26 cellular contexts compared by ENCODE assay signal in genomic region chr3:105232536-105232935, GRCh38.
DNase-seq lines count a peak whose midpoint lies in the region; ATAC-seq and TF ChIP-seq lines count a peak whose summit lies in the region.
"Had no signal": no experiment of that assay in that cellular context is flagged by ENCODE, and none has a peak within 500 bp of the region (broad histone marks: within the 10 kb centered on the region; RNA-seq: fewer than 3 reads in every experiment).

No MANE protein-coding gene starts in this region.

- H3K9me3 Mint-ChIP-seq in MCF 10A (ENCODE audit: unreplicated experiment), result no peaks in the 10 kb centered on the region
- H3K9me3 Mint-ChIP-seq in activated T-helper 1 cell treated with anti-CD3 and anti-CD28 coated beads, Interleukin-12 subunit alpha, Interleukin-12 subunit beta, Interleukin-2, Interleukin-4 antibody, amounts not matched to agents 30 ng/mL and 10 ng/mL and 1 ng/mL, durations not matched to agents 14 hours and 24 hours and 36 hours, result no peaks in the 10 kb centered on the region
- H3K9me3 Mint-ChIP-seq in activated CD4-positive, alpha-beta T cell treated with anti-CD3 and anti-CD28 coated beads, Interleukin-2, amount 10 ng/mL, durations not matched to agents 7 days and 5 days, result no peaks in the 10 kb centered on the region
- H3K9me3 Mint-ChIP-seq: CD4-positive, alpha-beta T cell had no signal

- no peak overlapping the region for H3K27ac Mint-ChIP-seq in MCF 10A (ENCODE audit: low read depth, unreplicated experiment)
- H3K27ac Mint-ChIP-seq in activated T-helper 1 cell treated with anti-CD3 and anti-CD28 coated beads, Interleukin-12 subunit alpha, Interleukin-12 subunit beta, Interleukin-2, Interleukin-4 antibody, amounts not matched to agents 30 ng/mL and 10 ng/mL and 1 ng/mL, durations not matched to agents 14 hours and 24 hours and 36 hours, result peak overlapping the region; percentile 29
- H3K27ac Mint-ChIP-seq in T-helper 17 cell, result no peak overlapping the region
- H3K27ac Mint-ChIP-seq in activated CD4-positive, alpha-beta T cell treated with anti-CD3 and anti-CD28 coated beads, Interleukin-2, amount 10 ng/mL, durations not matched to agents 7 days and 5 days, result no peak overlapping the region
- H3K27ac Mint-ChIP-seq: CD4-positive, alpha-beta T cell had no signal

- peak; percentile 8 for DNase-seq in MCF 10A (ENCODE audit: unreplicated experiment)
- DNase-seq in breast epithelium (ENCODE audit: low spot score in 2 of 2), result no peak
- DNase-seq in activated T-helper 1 cell treated with anti-CD3 and anti-CD28 coated beads, Interleukin-12 subunit alpha, Interleukin-12 subunit beta, Interleukin-2, Interleukin-4 antibody, amounts not matched to agents 30 ng/mL and 10 ng/mL and 1 ng/mL, durations not matched to agents 14 hours and 24 hours and 36 hours (ENCODE audit: low spot score), result no peak
- peak; percentile 5 for DNase-seq in fibroblast of the aortic adventitia (ENCODE audit: low read depth)
- no peak for DNase-seq in T-helper 17 cell
- no peak for DNase-seq in suprapubic skin (ENCODE audit: low spot score in 2 of 2)
- DNase-seq in activated CD4-positive, alpha-beta T cell treated with anti-CD3 and anti-CD28 coated beads, Interleukin-2, amount 10 ng/mL, durations not matched to agents 7 days and 5 days, result no peak
- DNase-seq: ACHN; CD4-positive, alpha-beta T cell; COR-L47; DMS 273 treated with DMSO at 0.1 percent for 48 hours; DMS79 treated with DMSO at 0.1 percent for 48 hours; GDM1; Kasumi-1; MM.1S; NCI-H1092; NCI-H1436; NCI-H2029; NCI-H2227 treated with DMSO at 0.1 percent for 48 hours; NCI-H524; OCI-M1 had no signal

- no peaks in the 10 kb centered on the region for H3K27me3 Mint-ChIP-seq in MCF 10A (ENCODE audit: insufficient read depth, unreplicated experiment)
- H3K27me3 Mint-ChIP-seq in activated T-helper 1 cell treated with anti-CD3 and anti-CD28 coated beads, Interleukin-12 subunit alpha, Interleukin-12 subunit beta, Interleukin-2, Interleukin-4 antibody, amounts not matched to agents 30 ng/mL and 10 ng/mL and 1 ng/mL, durations not matched to agents 14 hours and 24 hours and 36 hours (ENCODE audit: insufficient read depth), result peaks cover 2% of the 10 kb centered on the region
- peaks cover 28% of the 10 kb centered on the region for H3K27me3 Mint-ChIP-seq in T-helper 17 cell
- peaks cover 5% of the 10 kb centered on the region for H3K27me3 Mint-ChIP-seq in activated CD4-positive, alpha-beta T cell treated with anti-CD3 and anti-CD28 coated beads, Interleukin-2, amount 10 ng/mL, durations not matched to agents 7 days and 5 days
- H3K27me3 Mint-ChIP-seq: CD4-positive, alpha-beta T cell had no signal

- intact Hi-C loops in MCF 10A (cut with micrococcal nuclease) (no loop called here), breast epithelium (cut with DNase I; ENCODE audit: low total_unique reads) (no loop called here)
- intact Hi-C loops in activated T-helper 1 cell treated with anti-CD3 and anti-CD28 coated beads, Interleukin-12 subunit alpha, Interleukin-12 subunit beta, Interleukin-2, Interleukin-4 antibody, amounts not matched to agents 30 ng/mL and 10 ng/mL and 1 ng/mL, durations not matched to agents 14 hours and 24 hours and 36 hours (cut with micrococcal nuclease), result no loop called here

- H3K36me3 Mint-ChIP-seq in MCF 10A (ENCODE audit: insufficient read depth, unreplicated experiment) (no peaks in the 10 kb centered on the region), T-helper 17 cell (ENCODE audit: low read depth) (no peaks in the 10 kb centered on the region)
- H3K36me3 Mint-ChIP-seq in activated T-helper 1 cell treated with anti-CD3 and anti-CD28 coated beads, Interleukin-12 subunit alpha, Interleukin-12 subunit beta, Interleukin-2, Interleukin-4 antibody, amounts not matched to agents 30 ng/mL and 10 ng/mL and 1 ng/mL, durations not matched to agents 14 hours and 24 hours and 36 hours (ENCODE audit: low read depth), result no peaks in the 10 kb centered on the region
- H3K36me3 Mint-ChIP-seq in activated CD4-positive, alpha-beta T cell treated with anti-CD3 and anti-CD28 coated beads, Interleukin-2, amount 10 ng/mL, durations not matched to agents 7 days and 5 days (ENCODE audit: low read depth), result no peaks in the 10 kb centered on the region

- no peak for TF ChIP-seq POLR2A in breast epithelium (IDR thresholded peaks at IDR 0.05)
- no peak for TF ChIP-seq POLR2A in suprapubic skin (IDR thresholded peaks at IDR 0.05)

- no peaks in the 10 kb centered on the region for H3K4me1 ChIP-seq in breast epithelium
- no peaks in the 10 kb centered on the region for H3K4me1 ChIP-seq in suprapubic skin
- H3K4me1 ChIP-seq: BLaER1, SJSA1 had no signal

- CTCF ChIA-PET in MCF 10A (lab: Yijun Ruan, JAX), result interaction anchor here (0.6 kb wide), 1 partner anchor 703 kb away, joined by 3 read pairs; no protein-coding TSS in a partner anchor
- CTCF ChIA-PET in activated CD4-positive, alpha-beta T cell treated with anti-CD3 and anti-CD28 coated beads, Interleukin-2, amount 10 ng/mL, durations not matched to agents 7 days and 5 days (lab: Charles Lee), result no interaction called here

- H3K4me3 Mint-ChIP-seq in MCF 10A (ENCODE audit: unreplicated experiment), result no peak overlapping the region
- H3K4me3 Mint-ChIP-seq in activated T-helper 1 cell treated with anti-CD3 and anti-CD28 coated beads, Interleukin-12 subunit alpha, Interleukin-12 subunit beta, Interleukin-2, Interleukin-4 antibody, amounts not matched to agents 30 ng/mL and 10 ng/mL and 1 ng/mL, durations not matched to agents 14 hours and 24 hours and 36 hours, result no peak overlapping the region
- H3K4me3 Mint-ChIP-seq in T-helper 17 cell, result no peak overlapping the region
- no peak overlapping the region for H3K4me3 Mint-ChIP-seq in activated CD4-positive, alpha-beta T cell treated with anti-CD3 and anti-CD28 coated beads, Interleukin-2, amount 10 ng/mL, durations not matched to agents 7 days and 5 days
- H3K4me3 Mint-ChIP-seq: CD4-positive, alpha-beta T cell had no signal

- H3K4me1 Mint-ChIP-seq in MCF 10A (ENCODE audit: insufficient read depth, unreplicated experiment) (peaks cover 14% of the 10 kb centered on the region), T-helper 17 cell (peaks cover 3% of the 10 kb centered on the region)
- H3K4me1 Mint-ChIP-seq in activated T-helper 1 cell treated with anti-CD3 and anti-CD28 coated beads, Interleukin-12 subunit alpha, Interleukin-12 subunit beta, Interleukin-2, Interleukin-4 antibody, amounts not matched to agents 30 ng/mL and 10 ng/mL and 1 ng/mL, durations not matched to agents 14 hours and 24 hours and 36 hours (ENCODE audit: low read depth), result no peaks in the 10 kb centered on the region
- no peaks in the 10 kb centered on the region for H3K4me1 Mint-ChIP-seq in activated CD4-positive, alpha-beta T cell treated with anti-CD3 and anti-CD28 coated beads, Interleukin-2, amount 10 ng/mL, durations not matched to agents 7 days and 5 days

- H3K9me3 ChIP-seq in breast epithelium (peaks cover 0 to 4% of the 10 kb centered on the region in 2 donors), T-helper 17 cell (ENCODE audit: control insufficient read depth, low read length, poor library complexity, severe bottlenecking) (no peaks in the 10 kb centered on the region), suprapubic skin (peaks cover 7% of the 10 kb centered on the region)
- H3K9me3 ChIP-seq: BLaER1, SJSA1 had no signal

- no peak for ATAC-seq in GM21825 (IDR thresholded peaks at IDR 0.05; ENCODE audit: unreplicated experiment)
- ATAC-seq in T-helper 17 cell, result no peak
- ATAC-seq: Right ventricle myocardium inferior had no signal

- BruUV-seq in MCF 10A (replicated peaks; lab: Mats Ljungman, UMichigan), result no TSS peak

- H3K27me3 ChIP-seq in breast epithelium (no peaks in the 10 kb centered on the region), suprapubic skin (no peaks in the 10 kb centered on the region)
- H3K27me3 ChIP-seq: BLaER1, SJSA1 had no signal

- WGBS in suprapubic skin, result 65% methylated on average over 1 of the region's 1 CpG

- H3K4me3 ChIP-seq in breast epithelium (no peak overlapping the region), fibroblast of the aortic adventitia (ENCODE audit: low read depth, low read length) (no peak overlapping the region), suprapubic skin (no peak overlapping the region)
- H3K4me3 ChIP-seq: BLaER1, SJSA1 had no signal

- no peak for TF ChIP-seq EP300 in suprapubic skin (IDR thresholded peaks at IDR 0.05)

- TF ChIP-seq CTCF in MCF 10A (IDR thresholded peaks at IDR 0.05; ENCODE audit: unreplicated experiment) (no peak), breast epithelium (IDR thresholded peaks at IDR 0.05) (no peak), fibroblast of the aortic adventitia (IDR thresholded peaks at IDR 0.05; ENCODE audit: insufficient read depth, low read length) (no peak), suprapubic skin (IDR thresholded peaks at IDR 0.05) (no peak)

- POLR2A ChIA-PET in MCF 10A (lab: Yijun Ruan, JAX), result interaction anchor here (0.9 kb wide), 1 partner anchor 134 kb away, joined by 6 read pairs; the partner anchor contains the start of gene ALCAM
- POLR2A ChIA-PET in activated CD4-positive, alpha-beta T cell treated with anti-CD3 and anti-CD28 coated beads, Interleukin-2, amount 10 ng/mL, durations not matched to agents 7 days and 5 days (lab: Charles Lee), result no interaction called here

- H3K36me3 ChIP-seq in breast epithelium (no peaks in the 10 kb centered on the region), suprapubic skin (no peaks in the 10 kb centered on the region)
- H3K36me3 ChIP-seq: BLaER1, SJSA1 had no signal

- H3K27ac ChIP-seq in breast epithelium (no peak overlapping the region), suprapubic skin (no peak overlapping the region)
- H3K27ac ChIP-seq: 22Rv1, BLaER1, SJSA1 had no signal

Comparison
In these comparisons a context has a peak if more than half of its experiments do, and no peak if none do; other contexts are left out.
1. DNase-seq: peak in MCF 10A (single experiment) and fibroblast of the aortic adventitia (single experiment); none in breast epithelium (0 of 2), activated T-helper 1 cell treated with anti-CD3 and anti-CD28 coated beads, Interleukin-12 subunit alpha, Interleukin-12 subunit beta, Interleukin-2, Interleukin-4 antibody, amounts not matched to agents 30 ng/mL and 10 ng/mL and 1 ng/mL, durations not matched to agents 14 hours and 24 hours and 36 hours (single experiment), T-helper 17 cell (0 of 3), suprapubic skin (0 of 2) and activated CD4-positive, alpha-beta T cell treated with anti-CD3 and anti-CD28 coated beads, Interleukin-2, amount 10 ng/mL, durations not matched to agents 7 days and 5 days (single experiment).